8 cellular contexts compared by ENCODE assay signal in the genomic region with DNA sequence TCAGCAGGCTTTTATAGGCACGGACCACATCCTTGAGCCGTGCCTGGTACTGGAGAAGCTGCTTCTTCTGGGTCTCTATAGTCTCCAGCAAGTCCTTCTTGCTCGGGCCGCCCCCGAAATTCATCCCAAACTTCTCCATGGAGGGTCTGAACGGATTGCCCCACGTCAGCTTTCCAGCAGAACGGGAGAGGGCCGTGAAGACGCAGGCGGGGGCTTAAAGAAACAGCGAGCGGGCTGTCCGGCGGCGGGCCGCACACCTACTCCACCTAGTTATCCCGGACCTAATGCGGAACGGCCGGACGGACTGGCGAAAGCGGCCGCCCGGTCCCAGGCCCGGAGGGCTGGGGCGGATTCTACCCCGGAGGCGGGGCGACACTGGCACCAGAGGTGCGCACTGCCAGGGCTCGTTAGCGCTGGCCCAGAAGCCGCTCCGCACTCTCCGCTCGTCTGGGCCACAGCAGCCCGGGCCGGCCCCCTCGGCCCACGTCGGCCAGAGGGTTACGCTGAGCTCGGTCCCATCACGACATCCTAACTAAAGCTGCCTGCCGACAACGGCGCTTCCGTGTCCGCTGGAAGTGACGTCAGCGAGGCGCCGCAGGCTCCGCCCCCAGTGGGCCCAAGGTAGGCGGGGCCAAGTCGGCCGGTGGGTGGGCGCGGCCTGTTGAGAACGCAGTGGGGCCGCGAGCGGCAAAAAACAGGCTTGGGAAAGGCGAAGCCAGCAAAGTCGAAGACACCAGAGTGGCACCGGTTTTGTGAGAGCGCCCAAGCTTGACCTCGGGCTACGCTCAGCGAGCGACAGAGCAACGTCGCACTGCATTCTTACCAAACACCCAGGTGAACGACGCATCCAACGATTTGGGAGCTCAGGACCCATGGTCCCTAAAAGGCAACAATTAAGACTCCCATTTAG. TPM values are rescaled to one million over a fixed set of nuclear protein-coding genes. Genes with fewer than 3 reads are reported as not detected.
A peak's percentile ranks its signal among the peaks of the same experiment; 100 is the strongest.
DNase-seq lines count a peak whose midpoint lies in the region; FAIRE-seq and TF ChIP-seq lines count a peak whose summit lies in the region.

A gene with protein sequence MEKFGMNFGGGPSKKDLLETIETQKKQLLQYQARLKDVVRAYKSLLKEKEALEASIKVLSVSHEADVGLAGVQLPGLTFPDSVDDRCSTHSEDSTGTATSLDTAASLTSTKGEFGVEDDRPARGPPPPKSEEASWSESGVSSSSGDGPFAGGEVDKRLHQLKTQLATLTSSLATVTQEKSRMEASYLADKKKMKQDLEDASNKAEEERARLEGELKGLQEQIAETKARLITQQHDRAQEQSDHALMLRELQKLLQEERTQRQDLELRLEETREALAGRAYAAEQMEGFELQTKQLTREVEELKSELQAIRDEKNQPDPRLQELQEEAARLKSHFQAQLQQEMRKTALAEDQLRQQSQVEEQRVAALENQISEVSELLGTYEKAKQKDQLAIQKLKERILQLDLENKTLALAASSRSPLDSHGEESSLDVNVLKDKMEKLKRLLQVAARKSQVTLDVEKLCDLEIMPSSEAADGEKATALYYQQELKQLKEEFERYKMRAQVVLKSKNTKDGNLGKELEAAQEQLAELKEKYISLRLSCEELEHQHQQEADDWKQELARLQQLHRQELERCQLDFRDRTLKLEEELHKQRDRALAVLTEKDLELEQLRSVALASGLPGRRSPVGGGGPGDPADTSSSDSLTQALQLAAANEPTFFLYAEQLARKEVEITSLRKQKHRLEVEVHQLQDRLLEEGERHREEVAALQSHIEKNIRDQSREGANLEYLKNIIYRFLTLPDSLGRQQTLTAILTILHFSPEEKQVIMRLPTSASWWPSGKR (minus strand): TSS at position 553 of the 910 bp plus-strand sequence. CDS start 414 bp downstream, at position 139.

- H3K4me1 Mint-ChIP-seq in neural progenitor cell: peaks cover 28% of the 10 kb centered on the region

- peak within 1 kb of the TSS; percentile 79 for H3K27ac Mint-ChIP-seq in neural progenitor cell

- no peaks in the 10 kb centered on the region for H3K9me3 ChIP-seq in ES-I3 (ENCODE audit: control insufficient read depth, insufficient read depth, low read length)
- no peaks in the 10 kb centered on the region for H3K9me3 ChIP-seq in neural progenitor cell (ENCODE audit: low read depth)

- H3K36me3 ChIP-seq in ES-I3 (ENCODE audit: insufficient read depth, low read length): peaks cover 10% of the 10 kb centered on the region; the same call in 1 of the 2 replicates
- H3K36me3 ChIP-seq in neural progenitor cell: no peaks in the 10 kb centered on the region

- peaks cover 13% of the 10 kb centered on the region for H3K36me3 Mint-ChIP-seq in neural progenitor cell

- H3K4me3 Mint-ChIP-seq in neural progenitor cell: peak within 1 kb of the TSS; percentile 93

- peak; percentile 92 for TF ChIP-seq POLR2A in H54 (IDR thresholded peaks at IDR 0.05; ENCODE audit: low read depth, low read length)

- H3K27me3 Mint-ChIP-seq in neural progenitor cell (ENCODE audit: insufficient read depth, low read depth): peaks cover 4% of the 10 kb centered on the region

- peaks cover 29% of the 10 kb centered on the region for H4K20me1 ChIP-seq in neural progenitor cell (ENCODE audit: low read depth)

- H3K27me3 ChIP-seq in neural progenitor cell: peaks cover 19% of the 10 kb centered on the region

- no peak within 1 kb of the TSS for H3K27ac ChIP-seq in neural progenitor cell

- H3K4me1 ChIP-seq in ES-I3 (ENCODE audit: insufficient read depth, low read length): peaks cover 3% of the 10 kb centered on the region; the same call in 1 of the 2 replicates
- H3K4me1 ChIP-seq in neural progenitor cell: peaks cover 6% of the 10 kb centered on the region

- H3K79me2 ChIP-seq in neural progenitor cell (ENCODE audit: low read depth): peaks cover 34% of the 10 kb centered on the region

- H3K9me3 Mint-ChIP-seq in neural progenitor cell: no peaks in the 10 kb centered on the region

- peak within 1 kb of the TSS; percentile 88 for H3K4me3 ChIP-seq in fibroblast of villous mesenchyme (ENCODE audit: low read depth, low read length)
- H3K4me3 ChIP-seq in neural progenitor cell: peak within 1 kb of the TSS; percentile 66

- H3K9ac ChIP-seq in ES-I3 (ENCODE audit: low read depth, low read length) (peak within 1 kb of the TSS; percentile 73), neural progenitor cell (peak within 1 kb of the TSS; percentile 84)

- peaks cover 10% of the 10 kb centered on the region for H3F3A ChIP-seq in neural progenitor cell (ENCODE audit: low read depth)

- DNase-seq in H54 (ENCODE audit: insufficient read length, low spot score) (peak; percentile 88), LoVo (ENCODE audit: low spot score) (peak; percentile 93), SHP77 treated with DMSO at 0.1 percent for 48 hours (lab: John Stamatoyannopoulos, UW) (peak; percentile 31), activated gamma-delta T cell treated with Interleukin-2 at 50 U/mL for 16 hours (peak; percentile 93), fibroblast of villous mesenchyme (ENCODE audit: low read depth) (peak; percentile 91), neural progenitor cell (ENCODE audit: low spot score) (peak; percentile 94), stromal cell of bone marrow (ENCODE audit: low read depth) (peak; percentile 72)

- TF ChIP-seq CTCF in fibroblast of villous mesenchyme (IDR thresholded peaks at IDR 0.05; ENCODE audit: insufficient read depth, low read depth, low read length) (no peak), neural progenitor cell (IDR thresholded peaks at IDR 0.05) (no peak)

- peak within 1 kb of the TSS; percentile 2 for H2AFZ ChIP-seq in neural progenitor cell (replicated peaks)

- peak within 1 kb of the TSS; percentile 99 for H3K4me2 ChIP-seq in neural progenitor cell

- FAIRE-seq in H54 (lab: Jason Lieb, UNC): no peak

RNA-seq across cellular contexts. Expression of the gene that starts here (rescaled TPM):
- total RNA-seq in fibroblast of villous mesenchyme (17.1 and 19.0 TPM in 2 replicates), neural progenitor cell (ENCODE audit: low replicate concordance) (7.1 and 13.5 TPM in 2 replicates)

Comparison
In these comparisons a context has a peak if more than half of its experiments do, and no peak if none do; other contexts are left out.
1. DNase-seq: peak in every context shown above with its lines; median percentile 94 in neural progenitor cell; 93 in LoVo; 93 in activated gamma-delta T cell treated with Interleukin-2 at 50 U/mL for 16 hours; 91 in fibroblast of villous mesenchyme; 88 in H54; 72 in stromal cell of bone marrow; 31 in SHP77 treated with DMSO at 0.1 percent for 48 hours.